In the genomic region with DNA sequence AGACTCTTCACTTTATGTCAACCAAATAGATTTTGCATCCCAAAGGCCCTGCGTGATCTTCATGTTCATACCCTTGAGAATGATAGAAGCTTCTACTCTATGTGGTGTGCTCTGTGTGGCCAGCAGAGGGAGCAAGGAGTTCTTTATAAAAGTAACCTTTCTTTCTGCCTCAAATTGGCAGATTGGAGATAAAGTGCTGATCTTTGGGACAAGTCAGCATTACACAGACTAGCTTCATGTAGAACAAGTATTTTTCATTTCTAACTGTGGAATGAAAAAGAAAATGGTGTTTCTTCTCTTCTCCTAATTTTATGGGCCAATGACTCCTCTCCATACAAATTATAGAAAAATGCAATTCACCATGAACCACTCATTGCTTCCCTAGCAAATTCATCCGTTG, we compare ENCODE assay signal across 9 cellular contexts.
DNase-seq lines count a peak whose midpoint lies in the region; ATAC-seq and TF ChIP-seq lines count a peak whose summit lies in the region.
"Had no signal": no experiment of that assay in that cellular context is flagged by ENCODE, and none has a peak within 500 bp of the region (broad histone marks: within the 10 kb centered on the region; RNA-seq: fewer than 3 reads in every experiment).

No MANE protein-coding gene starts in this region.

- H3K4me1 Mint-ChIP-seq in immature natural killer cell: no peaks in the 10 kb centered on the region
- H3K4me1 Mint-ChIP-seq: central memory CD8-positive, alpha-beta T cell had no signal

- H3K4me3 ChIP-seq in GM06990 (replicated peaks; ENCODE audit: low read depth, low read length) (no peak overlapping the region), astrocyte of the spinal cord (ENCODE audit: low read depth, low read length) (no peak overlapping the region)

- H3K36me3 ChIP-seq in GM06990 (ENCODE audit: control insufficient read depth, insufficient read depth, low read length): no peaks in the 10 kb centered on the region

- no peak overlapping the region for H3K4me3 Mint-ChIP-seq in immature natural killer cell
- H3K4me3 Mint-ChIP-seq: central memory CD8-positive, alpha-beta T cell had no signal

- H3K36me3 Mint-ChIP-seq in immature natural killer cell: no peaks in the 10 kb centered on the region

- peaks cover 0 to 35% (median 5%) of the 10 kb centered on the region in 6 donors for H3K9me3 Mint-ChIP-seq in immature natural killer cell

- H3K27me3 Mint-ChIP-seq in immature natural killer cell (ENCODE audit: low read depth in 3 of 3): no peaks in the 10 kb centered on the region
- H3K27me3 Mint-ChIP-seq: central memory CD8-positive, alpha-beta T cell had no signal

- TF ChIP-seq CTCF in GM06990 (IDR thresholded peaks at IDR 0.05; ENCODE audit: insufficient read depth, low read length, poor library complexity, severe bottlenecking): peak; percentile 83
- TF ChIP-seq CTCF in astrocyte of the spinal cord (IDR thresholded peaks at IDR 0.05; ENCODE audit: low read depth, low read length): peak; percentile 79

- no peak overlapping the region for H3K27ac Mint-ChIP-seq in immature natural killer cell

- in situ Hi-C loops in astrocyte of the spinal cord (cut with HindIII; ENCODE audit: low sequenced_read_pairs): no loop called here

- ATAC-seq in HG02678 (IDR thresholded peaks at IDR 0.05; ENCODE audit: unreplicated experiment): peak; percentile 68

- peak; percentile 11 for DNase-seq in 8988T
- DNase-seq in GM06990 (ENCODE audit: extremely low read depth, insufficient read length): no peak
- peak; percentile 2 for DNase-seq in NCI-H446 treated with DMSO at 0.1 percent for 48 hours (lab: John Stamatoyannopoulos, UW)
- peak; percentile 50 for DNase-seq in astrocyte of the spinal cord (ENCODE audit: low read depth, low spot score)
- DNase-seq in iPS-NIHi11 (ENCODE audit: low spot score): peak; percentile 66
- DNase-seq in stimulated activated CD4-positive, alpha-beta T cell treated with anti-CD3 and anti-CD28 coated beads, Interleukin-2, amount 100 ng/mL, for 24 hours: peak; percentile 21 to 36
- no peak for DNase-seq in immature natural killer cell

- H3K27me3 ChIP-seq in GM06990 (replicated peaks; ENCODE audit: control insufficient read depth, insufficient read depth, low read length): no peaks in the 10 kb centered on the region

Comparison
In these comparisons a context has a peak if more than half of its experiments do, and no peak if none do; other contexts are left out.
1. DNase-seq: peak in 8988T (single experiment), NCI-H446 treated with DMSO at 0.1 percent for 48 hours (single experiment), astrocyte of the spinal cord (single experiment), iPS-NIHi11 (single experiment) and stimulated activated CD4-positive, alpha-beta T cell treated with anti-CD3 and anti-CD28 coated beads, Interleukin-2, amount 100 ng/mL, for 24 hours (2 of 2); none in GM06990 (single experiment) and immature natural killer cell (0 of 3).